ENCODE assay signal across 8 cellular contexts in genomic region chr1:179081696-179082307, GRCh38. TPM values are rescaled to one million over a fixed set of nuclear protein-coding genes. Genes with fewer than 3 reads are reported as not detected.
DNase-seq lines count a peak whose midpoint lies in the region; ATAC-seq and TF ChIP-seq lines count a peak whose summit lies in the region.

Gene TOR3A (plus strand): TSS chr1:179082070. CDS start chr1:179082129, 59 bp downstream.

- peak within 1 kb of the TSS; percentile 78 for H3K27ac Mint-ChIP-seq in endothelial cell (ENCODE audit: unreplicated experiment)

- WGBS in mesodermal cell (ENCODE audit: insufficient coverage in 2 of 2), 2 experiments = 1 to 2% methylated on average over 44 of the region's 49 CpGs

- TF ChIP-seq CTCF in endothelial cell (IDR thresholded peaks at IDR 0.05; ENCODE audit: unreplicated experiment) = no peak

- peak within 1 kb of the TSS; percentile 64 for H3K4me3 ChIP-seq in mesodermal cell (ENCODE audit: extremely low read depth, insufficient read depth, low read length, poor library complexity, severe bottlenecking)

- ATAC-seq in GM19468 (IDR thresholded peaks at IDR 0.05; ENCODE audit: extremely low read depth, unreplicated experiment) = peak; percentile 92

- peaks cover 6% of the 10 kb centered on the region for H3K27me3 Mint-ChIP-seq in endothelial cell (ENCODE audit: unreplicated experiment)

- no peaks in the 10 kb centered on the region for H3K9me3 ChIP-seq in mesodermal cell (ENCODE audit: control insufficient read depth, low read length)

- peaks cover 3% of the 10 kb centered on the region for H3K36me3 Mint-ChIP-seq in endothelial cell (ENCODE audit: low read depth, unreplicated experiment)

- H3K4me1 Mint-ChIP-seq in endothelial cell (ENCODE audit: unreplicated experiment) = peaks cover 15% of the 10 kb centered on the region

- H3K27ac ChIP-seq in mesodermal cell (ENCODE audit: low read depth, low read length, severe bottlenecking) = peak within 1 kb of the TSS; percentile 64

- no peaks in the 10 kb centered on the region for H3K36me3 ChIP-seq in mesodermal cell (ENCODE audit: control insufficient read depth, insufficient read depth, low read length)

- peaks cover 4% of the 10 kb centered on the region for H3K4me1 ChIP-seq in mesodermal cell (ENCODE audit: control insufficient read depth, insufficient read depth, low read length, poor library complexity, severe bottlenecking)

- DNase-seq in COLO668 (lab: John Stamatoyannopoulos, UW; ENCODE audit: unreplicated experiment) (peak; percentile 96), HS-27A (ENCODE audit: low read depth) (peak; percentile 62), NOMO-1 treated with DMSO at 0.1 percent for 48 hours (lab: John Stamatoyannopoulos, UW; ENCODE audit: unreplicated experiment) (peak; percentile 77), endothelial cell (ENCODE audit: low spot score) (peak; percentile 76)
- DNase-seq in activated CD8-positive, alpha-beta memory T cell treated with anti-CD3 and anti-CD28 coated beads, Interleukin-2, amount 50 U/mL, for 24 hours (ENCODE audit: extremely low read depth) = peak; percentile 62
- DNase-seq in stimulated activated CD8-positive, alpha-beta memory T cell treated with anti-CD3 and anti-CD28 coated beads, Interleukin-15, amount 100 ng/mL, for 24 hours (ENCODE audit: low read depth) = peak; percentile 52

- no peaks in the 10 kb centered on the region for H3K9me3 Mint-ChIP-seq in endothelial cell (ENCODE audit: unreplicated experiment)

- H3K4me3 Mint-ChIP-seq in endothelial cell (ENCODE audit: unreplicated experiment) = peak within 1 kb of the TSS; percentile 95

RNA-seq across cellular contexts. Expression of gene TOR3A, which starts in this region (rescaled TPM):
- 15.2 TPM for total RNA-seq in endothelial cell (ENCODE audit: unreplicated experiment)
- 10.9 TPM for polyA plus RNA-seq in mesodermal cell (2013, experiment 1 of 2)
- 9.5 TPM for polyA plus RNA-seq in mesodermal cell (2013, experiment 2 of 2)

Comparison
In these comparisons a context has a peak if more than half of its experiments do, and no peak if none do; other contexts are left out.
1. Peak in every context shown above with its lines: DNase-seq, ATAC-seq, H3K4me3 ChIP-seq and H3K27ac ChIP-seq.